In the genomic region with DNA sequence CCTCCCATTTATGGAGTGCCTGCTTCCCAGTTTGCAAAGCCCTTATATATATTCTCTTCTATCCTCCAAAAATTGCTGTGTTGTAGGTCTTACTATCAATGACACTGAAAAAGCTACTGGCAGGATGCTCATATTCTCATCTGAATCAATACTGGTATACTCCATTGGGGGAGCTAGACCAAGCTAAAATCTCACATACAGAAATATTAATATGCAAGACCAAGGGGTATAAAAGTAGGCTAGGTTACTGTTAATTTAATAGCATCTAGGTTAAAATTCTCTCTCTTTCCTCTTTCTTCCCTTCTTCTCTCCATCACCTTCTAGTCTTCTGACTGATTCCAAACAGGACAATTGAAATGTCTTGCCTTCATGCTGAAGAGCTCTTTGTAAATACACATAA, we compare ENCODE assay signal across 12 cellular contexts. TPM values are rescaled to one million over a fixed set of nuclear protein-coding genes. Genes with fewer than 3 reads are reported as not detected.
A peak's percentile ranks its signal among the peaks of the same experiment; 100 is the strongest.
DNase-seq lines count a peak whose midpoint lies in the region; ATAC-seq, FAIRE-seq and TF ChIP-seq lines count a peak whose summit lies in the region.
"Had no signal": no experiment of that assay in that cellular context is flagged by ENCODE, and none has a peak within 500 bp of the region (broad histone marks: within the 10 kb centered on the region; RNA-seq: fewer than 3 reads in every experiment).

No MANE protein-coding gene starts in this region.

- TF ChIP-seq CTCF in 22Rv1 (IDR thresholded peaks at IDR 0.05) (peak; percentile 61), PC-3 (conservative IDR thresholded peaks at IDR 0.05; ENCODE audit: low read depth, low read length) (peak; percentile 48), fibroblast of mammary gland (conservative IDR thresholded peaks at IDR 0.05; ENCODE audit: control insufficient read depth, insufficient read depth, low read depth, low read length) (peak; percentile 42), esophagus muscularis mucosa (IDR thresholded peaks at IDR 0.05) (no peak)

- no peaks in the 10 kb centered on the region for H4K20me1 ChIP-seq in PC-3 (ENCODE audit: low read length)

- no peak overlapping the region for H3K9ac ChIP-seq in PC-3 (ENCODE audit: low read length)

- CTCF ChIA-PET in PC-3 (lab: Charles Lee): interaction anchor here (0.5 to 1.2 kb wide), 11 partner anchors 17 to 1040 kb away, joined by 3 to 5 read pairs (median 3); a partner anchor contains a TSS
- CTCF ChIA-PET in activated CD4-positive, alpha-beta T cell treated with anti-CD3 and anti-CD28 coated beads for 36 hours (lab: Charles Lee): interaction anchor here (0.6 to 2.3 kb wide), 7 partner anchors 12 to 26 kb away, joined by 3 to 15 read pairs (median 3); no protein-coding TSS in a partner anchor

- peak overlapping the region; percentile 97; the same call in 1 of the 2 replicates for H3K4me3 ChIP-seq in PC-3 (ENCODE audit: low read length)
- no peak overlapping the region for H3K4me3 ChIP-seq in fibroblast of mammary gland (ENCODE audit: control insufficient read depth, low read depth, low read length)
- H3K4me3 ChIP-seq in esophagus muscularis mucosa: no peak overlapping the region

- H3K27ac Mint-ChIP-seq in activated CD4-positive, alpha-beta T cell treated with anti-CD3 and anti-CD28 coated beads for 36 hours: no peak overlapping the region
- H3K27ac Mint-ChIP-seq: activated naive CD8-positive, alpha-beta T cell treated with anti-CD3 and anti-CD28 coated beads for 36 hours; naive thymus-derived CD4-positive, alpha-beta T cell had no signal

- peaks cover 6% of the 10 kb centered on the region; the same call in 1 of the 2 replicates for H3K4me1 ChIP-seq in PC-3 (ENCODE audit: insufficient read depth, low read length)
- peaks cover 20 to 37% (median 32%) of the 10 kb centered on the region in 4 donors for H3K4me1 ChIP-seq in esophagus muscularis mucosa

- H3K9me3 ChIP-seq in PC-3 (ENCODE audit: low read length) (no peaks in the 10 kb centered on the region), esophagus muscularis mucosa (no peaks in the 10 kb centered on the region)

- H3K27me3 ChIP-seq in PC-3 (ENCODE audit: low read length) (no peaks in the 10 kb centered on the region), esophagus muscularis mucosa (peaks cover 0 to 90% (median 34%) of the 10 kb centered on the region in 4 donors)

- peak overlapping the region; percentile 99 for H3K27ac ChIP-seq in 22Rv1
- no peak overlapping the region for H3K27ac ChIP-seq in PC-3 (ENCODE audit: low read length)
- H3K27ac ChIP-seq in esophagus muscularis mucosa (replicated peaks in 1 of 4): no peak overlapping the region

- H3K79me2 ChIP-seq in PC-3 (ENCODE audit: low read length): no peaks in the 10 kb centered on the region

- no peaks in the 10 kb centered on the region for H3K9me2 ChIP-seq in PC-3 (replicated peaks; ENCODE audit: low read length)

- intact Hi-C loops in PC-3 (cut with micrococcal nuclease): loop anchor here (1.0 to 5.0 kb wide), 5 partner anchors 16 to 810 kb away; a partner anchor contains a TSS
- intact Hi-C loops in esophagus muscularis mucosa (cut with DNase I): no loop called here
- intact Hi-C loops in activated CD4-positive, alpha-beta T cell treated with anti-CD3 and anti-CD28 coated beads for 36 hours (cut with DNase I, micrococcal nuclease): no loop called here

- H3K9me3 Mint-ChIP-seq in activated CD4-positive, alpha-beta T cell treated with anti-CD3 and anti-CD28 coated beads for 36 hours (ENCODE audit: low read depth): peaks cover 2% of the 10 kb centered on the region

- ATAC-seq in PC-3 (no peak), HG02870 (IDR thresholded peaks at IDR 0.05; ENCODE audit: unreplicated experiment) (no peak)
- no peak for ATAC-seq in activated CD4-positive, alpha-beta T cell treated with anti-CD3 and anti-CD28 coated beads for 36 hours
- ATAC-seq: naive thymus-derived CD4-positive, alpha-beta T cell had no signal

- no peak overlapping the region for H3K4me3 Mint-ChIP-seq in activated CD4-positive, alpha-beta T cell treated with anti-CD3 and anti-CD28 coated beads for 36 hours
- H3K4me3 Mint-ChIP-seq: activated naive CD8-positive, alpha-beta T cell treated with anti-CD3 and anti-CD28 coated beads for 36 hours had no signal

- BruUV-seq in PC-3 (replicated peaks; lab: Mats Ljungman, UMichigan): no TSS peak

- H3K4me2 ChIP-seq in PC-3 (ENCODE audit: low read length): peak overlapping the region; percentile 100

- DNase-seq in PC-3 (peak; percentile 50), fibroblast of mammary gland (ENCODE audit: low read depth) (peak; percentile 15), medulla oblongata (ENCODE audit: extremely low spot score) (no peak), esophagus muscularis mucosa (ENCODE audit: extremely low spot score) (no peak)
- no peak for DNase-seq in activated CD4-positive, alpha-beta T cell treated with anti-CD3 and anti-CD28 coated beads for 36 hours
- DNase-seq: activated naive CD8-positive, alpha-beta T cell treated with anti-CD3 and anti-CD28 coated beads for 36 hours; naive thymus-derived CD4-positive, alpha-beta T cell; NCI-H226 had no signal

- peaks cover 4% of the 10 kb centered on the region for H3K4me1 Mint-ChIP-seq in activated CD4-positive, alpha-beta T cell treated with anti-CD3 and anti-CD28 coated beads for 36 hours

- no peaks in the 10 kb centered on the region for H3K36me3 ChIP-seq in PC-3 (ENCODE audit: low read depth, low read length)
- no peaks in the 10 kb centered on the region for H3K36me3 ChIP-seq in esophagus muscularis mucosa

- POLR2A ChIA-PET in PC-3 (lab: Charles Lee; ENCODE audit: unreplicated experiment): interaction anchor here (0.6 kb wide), 1 partner anchor 1040 kb away, joined by 3 read pairs; no protein-coding TSS in a partner anchor
- POLR2A ChIA-PET in activated CD4-positive, alpha-beta T cell treated with anti-CD3 and anti-CD28 coated beads for 36 hours (lab: Charles Lee): no interaction called here

- FAIRE-seq in G401.6 (lab: Jason Lieb, UNC): peak; percentile 17
- FAIRE-seq: frontal cortex had no signal

- no peaks in the 10 kb centered on the region for H3K36me3 Mint-ChIP-seq in activated CD4-positive, alpha-beta T cell treated with anti-CD3 and anti-CD28 coated beads for 36 hours (ENCODE audit: low read depth)

- H3F3A ChIP-seq in PC-3 (ENCODE audit: low read length, unreplicated experiment): no peaks in the 10 kb centered on the region

- H3K27me3 Mint-ChIP-seq in activated CD4-positive, alpha-beta T cell treated with anti-CD3 and anti-CD28 coated beads for 36 hours: peaks cover 47% of the 10 kb centered on the region

- no peak overlapping the region for H2AFZ ChIP-seq in PC-3 (ENCODE audit: low read length)

- TF ChIP-seq EP300 in esophagus muscularis mucosa (IDR thresholded peaks at IDR 0.05): no peak

- TF ChIP-seq POLR2A in esophagus muscularis mucosa (IDR thresholded peaks at IDR 0.05; ENCODE audit: low read depth): no peak

RNA-seq across cellular contexts. Expression of a gene that starts 17.1 kb away (rescaled TPM):
- 3.4 and 3.8 TPM in 2 replicates for total RNA-seq in PC-3 (2014; rRNA removed)
- total RNA-seq in esophagus muscularis mucosa: under 1 TPM in 3 of 4 donors, not detected in 1; 0.17 to 0.23 (median 0.19) TPM
- total RNA-seq in activated CD4-positive, alpha-beta T cell treated with anti-CD3 and anti-CD28 coated beads for 36 hours: not detected
- total RNA-seq: activated naive CD8-positive, alpha-beta T cell treated with anti-CD3 and anti-CD28 coated beads for 36 hours; naive thymus-derived CD4-positive, alpha-beta T cell had no signal

Comparison
In these comparisons a context has a peak if more than half of its experiments do, and no peak if none do; other contexts are left out.
1. CTCF ChIP-seq: peak in 22Rv1 (single experiment), PC-3 (single experiment) and fibroblast of mammary gland (single experiment); none in esophagus muscularis mucosa (0 of 3).
2. DNase-seq: peak in PC-3 (single experiment) and fibroblast of mammary gland (single experiment); none in medulla oblongata (single experiment), esophagus muscularis mucosa (single experiment) and activated CD4-positive, alpha-beta T cell treated with anti-CD3 and anti-CD28 coated beads for 36 hours (single experiment).